ENCODE assay signal across 8 cellular contexts in genomic region chr15:50908209-50909043, GRCh38. TPM values are rescaled to one million over a fixed set of nuclear protein-coding genes. Genes with fewer than 3 reads are reported as not detected.
DNase-seq lines count a peak whose midpoint lies in the region; ATAC-seq and TF ChIP-seq lines count a peak whose summit lies in the region.

Gene AP4E1, plus strand, starts transcription at chr15:50908683. Its CDS starts 96 bp downstream, at chr15:50908779.

- 0% methylated on average over 102 of the region's 102 CpGs for WGBS in aorta, 2 donors

- H3K4me1 ChIP-seq in ascending aorta (peaks cover 0 to 24% of the 10 kb centered on the region in 2 donors), rectal smooth muscle tissue (ENCODE audit: control insufficient read depth, insufficient read depth, low read length) (peaks cover 5% of the 10 kb centered on the region), aorta (ENCODE audit: control insufficient read depth in 1 of 2, insufficient read depth in 2 of 2, low read length in 2 of 2) (no peaks in the 10 kb centered on the region)

- H3K4me3 ChIP-seq in ascending aorta (peak within 1 kb of the TSS; percentile 84 to 88), rectal smooth muscle tissue (ENCODE audit: low read length) (peak within 1 kb of the TSS; percentile 85), aorta (ENCODE audit: low read length in 2 of 2) (peak within 1 kb of the TSS; percentile 87 to 91)

- no peaks in the 10 kb centered on the region for H3K9me3 Mint-ChIP-seq in T-helper 2 cell treated with Interferon-gamma antibody and Interleukin-4, amounts not matched to agents 5 μg/mL and 100 μg/mL, for 36 hours

- no peaks in the 10 kb centered on the region for H3K9me3 ChIP-seq in ascending aorta
- H3K9me3 ChIP-seq in aorta (ENCODE audit: control insufficient read depth, low read length) = no peaks in the 10 kb centered on the region

- peak within 1 kb of the TSS; percentile 74 for H3K9ac ChIP-seq in rectal smooth muscle tissue (ENCODE audit: low read length)

- H3K4me1 Mint-ChIP-seq in T-helper 2 cell treated with Interferon-gamma antibody and Interleukin-4, amounts not matched to agents 5 μg/mL and 100 μg/mL, for 36 hours (ENCODE audit: low read depth) = peaks cover 18% of the 10 kb centered on the region

- H3K36me3 Mint-ChIP-seq in T-helper 2 cell treated with Interferon-gamma antibody and Interleukin-4, amounts not matched to agents 5 μg/mL and 100 μg/mL, for 36 hours (ENCODE audit: low read depth) = peaks cover 16% of the 10 kb centered on the region

- no peaks in the 10 kb centered on the region for H3K27me3 ChIP-seq in ascending aorta
- H3K27me3 ChIP-seq in rectal smooth muscle tissue (ENCODE audit: control insufficient read depth, insufficient read depth, low read length) = no peaks in the 10 kb centered on the region
- no peaks in the 10 kb centered on the region for H3K27me3 ChIP-seq in aorta (ENCODE audit: control insufficient read depth in 1 of 2, insufficient read depth in 2 of 2, low read length in 1 of 2)

- peak; percentile 89 to 99 (median 93) for TF ChIP-seq CTCF in ascending aorta (IDR thresholded peaks at IDR 0.05)

- H3K27ac Mint-ChIP-seq in T-helper 2 cell treated with Interferon-gamma antibody and Interleukin-4, amounts not matched to agents 5 μg/mL and 100 μg/mL, for 36 hours = peak within 1 kb of the TSS; percentile 98

- DNase-seq in NCI-H2029 (lab: John Stamatoyannopoulos, UW) (peak; percentile 58), ascending aorta (ENCODE audit: low spot score in 2 of 2) (peak; percentile 65 to 96), hepatic stellate cell (ENCODE audit: low spot score) (peak; percentile 67), aorta (peak; percentile 94 to 97)
- peak; percentile 93 for DNase-seq in T-helper 2 cell treated with Interferon-gamma antibody and Interleukin-4, amounts not matched to agents 5 μg/mL and 100 μg/mL, for 36 hours (ENCODE audit: low spot score)

- intact Hi-C loops in ascending aorta (cut with DNase I) = loop anchor here (1.0 to 10.0 kb wide), 4 partner anchors 32 to 554 kb away; partner anchors contain the start of genes GABPB1 and TRPM7
- intact Hi-C loops in aorta (cut with DNase I) = loop anchor here (1.0 to 2.0 kb wide), 2 partner anchors 233 to 234 kb away; no protein-coding TSS in a partner anchor

- peak within 1 kb of the TSS; percentile 97 for H3K4me3 Mint-ChIP-seq in T-helper 2 cell treated with Interferon-gamma antibody and Interleukin-4, amounts not matched to agents 5 μg/mL and 100 μg/mL, for 36 hours

- no peaks in the 10 kb centered on the region for H3K27me3 Mint-ChIP-seq in T-helper 2 cell treated with Interferon-gamma antibody and Interleukin-4, amounts not matched to agents 5 μg/mL and 100 μg/mL, for 36 hours (ENCODE audit: low read depth)

- H3K36me3 ChIP-seq in ascending aorta (peaks cover 5 to 15% of the 10 kb centered on the region in 2 donors), rectal smooth muscle tissue (ENCODE audit: control insufficient read depth, insufficient read depth, low read length) (no peaks in the 10 kb centered on the region), aorta (ENCODE audit: control insufficient read depth in 1 of 2, insufficient read depth in 2 of 2, low read length in 1 of 2) (no peaks in the 10 kb centered on the region)

- H3K27ac ChIP-seq in ascending aorta (peak within 1 kb of the TSS; percentile 93 to 96), rectal smooth muscle tissue (ENCODE audit: low read depth, low read length) (peak within 1 kb of the TSS; percentile 87), aorta (ENCODE audit: low read depth in 1 of 2, low read length in 2 of 2) (peak within 1 kb of the TSS; percentile 51 to 62)

- ATAC-seq in GM18508 (IDR thresholded peaks at IDR 0.05; ENCODE audit: insufficient read depth, unreplicated experiment) (peak; percentile 43), HG02981 (IDR thresholded peaks at IDR 0.05; ENCODE audit: unreplicated experiment) (peak; percentile 46), aorta (ENCODE audit: low FRiP score) (peak; percentile 97)

RNA-seq across cellular contexts. Expression of gene AP4E1, which starts in this region (rescaled TPM):
- total RNA-seq in ascending aorta (5.2 TPM), aorta (10 to 100 TPM; 10.4 to 12.6 TPM)
- polyA plus RNA-seq in aorta = 1 to 10 TPM; 2.3 to 4.1 TPM

Comparison
In these comparisons a context has a peak if more than half of its experiments do, and no peak if none do; other contexts are left out.
1. Peak in every context shown above with its lines: DNase-seq, ATAC-seq, H3K4me3 ChIP-seq and H3K27ac ChIP-seq.
2. ATAC-seq: peak in every context shown above with its lines; median percentile 97 in aorta; 46 in HG02981; 43 in GM18508.